ENCODE assay signal across 8 cellular contexts in genomic region chr10:124285587-124286527, GRCh38.
A peak's percentile ranks its signal among the peaks of the same experiment; 100 is the strongest.
DNase-seq lines count a peak whose midpoint lies in the region; ATAC-seq and TF ChIP-seq lines count a peak whose summit lies in the region.

No MANE protein-coding gene starts in this region.

- ATAC-seq in activated naive CD8-positive, alpha-beta T cell treated with anti-CD3 and anti-CD28 coated beads, Interleukin-2, amount 50 U/mL, for 24 hours: no peak
- ATAC-seq in HG03060 (IDR thresholded peaks at IDR 0.05; ENCODE audit: low read depth, unreplicated experiment): peak; percentile 50
- ATAC-seq in thoracic aorta (ENCODE audit: insufficient number of reproducible peaks, low FRiP score, low read depth): peak; percentile 41

- no peaks in the 10 kb centered on the region for H3K27me3 ChIP-seq in thoracic aorta (replicated peaks; ENCODE audit: insufficient read depth)
- no peaks in the 10 kb centered on the region for H3K27me3 ChIP-seq in vagina

- POLR2A ChIA-PET in activated CD4-positive, alpha-beta memory T cell treated with anti-CD3 and anti-CD28 coated beads, Interleukin-2, amount 10 ng/mL, durations not matched to agents 7 days and 5 days (lab: Charles Lee): no interaction called here

- H3K27me3 Mint-ChIP-seq in activated naive CD8-positive, alpha-beta T cell treated with anti-CD3 and anti-CD28 coated beads for 36 hours: no peaks in the 10 kb centered on the region
- H3K27me3 Mint-ChIP-seq in activated naive CD8-positive, alpha-beta T cell treated with anti-CD3 and anti-CD28 coated beads, Interleukin-2, amount 50 U/mL, for 24 hours: no peaks in the 10 kb centered on the region
- H3K27me3 Mint-ChIP-seq in T-helper 2 cell treated with Interferon-gamma antibody and Interleukin-4, amounts not matched to agents 5 μg/mL and 100 μg/mL, for 36 hours (ENCODE audit: low read depth): no peaks in the 10 kb centered on the region
- H3K27me3 Mint-ChIP-seq in activated CD4-positive, alpha-beta memory T cell treated with anti-CD3 and anti-CD28 coated beads, Interleukin-2, amount 10 ng/mL, durations not matched to agents 7 days and 5 days: no peaks in the 10 kb centered on the region

- no peak for TF ChIP-seq POLR2A in vagina (IDR thresholded peaks at IDR 0.05)

- TF ChIP-seq CTCF in thoracic aorta (IDR thresholded peaks at IDR 0.05) (no peak), vagina (IDR thresholded peaks at IDR 0.05) (no peak)

- no peaks in the 10 kb centered on the region for H3K9me3 ChIP-seq in thoracic aorta
- H3K9me3 ChIP-seq in vagina: no peaks in the 10 kb centered on the region

- no peaks in the 10 kb centered on the region for H3K36me3 Mint-ChIP-seq in activated naive CD8-positive, alpha-beta T cell treated with anti-CD3 and anti-CD28 coated beads for 36 hours
- H3K36me3 Mint-ChIP-seq in activated naive CD8-positive, alpha-beta T cell treated with anti-CD3 and anti-CD28 coated beads, Interleukin-2, amount 50 U/mL, for 24 hours (ENCODE audit: low read depth): no peaks in the 10 kb centered on the region
- H3K36me3 Mint-ChIP-seq in T-helper 2 cell treated with Interferon-gamma antibody and Interleukin-4, amounts not matched to agents 5 μg/mL and 100 μg/mL, for 36 hours (ENCODE audit: low read depth): no peaks in the 10 kb centered on the region
- H3K36me3 Mint-ChIP-seq in activated CD4-positive, alpha-beta memory T cell treated with anti-CD3 and anti-CD28 coated beads, Interleukin-2, amount 10 ng/mL, durations not matched to agents 7 days and 5 days (ENCODE audit: low read depth): no peaks in the 10 kb centered on the region

- DNase-seq in activated naive CD8-positive, alpha-beta T cell treated with anti-CD3 and anti-CD28 coated beads for 36 hours: no peak
- DNase-seq in activated naive CD8-positive, alpha-beta T cell treated with anti-CD3 and anti-CD28 coated beads, Interleukin-2, amount 50 U/mL, for 24 hours: no peak
- no peak for DNase-seq in T-helper 2 cell treated with Interferon-gamma antibody and Interleukin-4, amounts not matched to agents 5 μg/mL and 100 μg/mL, for 36 hours (ENCODE audit: low spot score)
- DNase-seq in thoracic aorta (ENCODE audit: low spot score) (no peak), vagina (ENCODE audit: extremely low spot score in 2 of 2) (no peak), retina (no peak)
- no peak for DNase-seq in activated CD4-positive, alpha-beta memory T cell treated with anti-CD3 and anti-CD28 coated beads, Interleukin-2, amount 10 ng/mL, durations not matched to agents 7 days and 5 days

- H3K27ac Mint-ChIP-seq in activated naive CD8-positive, alpha-beta T cell treated with anti-CD3 and anti-CD28 coated beads for 36 hours: peak overlapping the region; percentile 25
- no peak overlapping the region for H3K27ac Mint-ChIP-seq in activated naive CD8-positive, alpha-beta T cell treated with anti-CD3 and anti-CD28 coated beads, Interleukin-2, amount 50 U/mL, for 24 hours
- H3K27ac Mint-ChIP-seq in T-helper 2 cell treated with Interferon-gamma antibody and Interleukin-4, amounts not matched to agents 5 μg/mL and 100 μg/mL, for 36 hours: no peak overlapping the region
- no peak overlapping the region for H3K27ac Mint-ChIP-seq in activated CD4-positive, alpha-beta memory T cell treated with anti-CD3 and anti-CD28 coated beads, Interleukin-2, amount 10 ng/mL, durations not matched to agents 7 days and 5 days

- H3K4me1 Mint-ChIP-seq in activated naive CD8-positive, alpha-beta T cell treated with anti-CD3 and anti-CD28 coated beads for 36 hours: no peaks in the 10 kb centered on the region
- peaks cover 12% of the 10 kb centered on the region for H3K4me1 Mint-ChIP-seq in activated naive CD8-positive, alpha-beta T cell treated with anti-CD3 and anti-CD28 coated beads, Interleukin-2, amount 50 U/mL, for 24 hours
- no peaks in the 10 kb centered on the region for H3K4me1 Mint-ChIP-seq in T-helper 2 cell treated with Interferon-gamma antibody and Interleukin-4, amounts not matched to agents 5 μg/mL and 100 μg/mL, for 36 hours (ENCODE audit: low read depth)
- peaks cover 2% of the 10 kb centered on the region for H3K4me1 Mint-ChIP-seq in activated CD4-positive, alpha-beta memory T cell treated with anti-CD3 and anti-CD28 coated beads, Interleukin-2, amount 10 ng/mL, durations not matched to agents 7 days and 5 days

- CTCF ChIA-PET in activated CD4-positive, alpha-beta memory T cell treated with anti-CD3 and anti-CD28 coated beads, Interleukin-2, amount 10 ng/mL, durations not matched to agents 7 days and 5 days (lab: Charles Lee): interaction anchor here (0.7 kb wide), 1 partner anchor 291 kb away, joined by 3 read pairs; no protein-coding TSS in a partner anchor

- H3K4me3 ChIP-seq in thoracic aorta (peak overlapping the region; percentile 53), vagina (no peak overlapping the region)

- H3K9me3 Mint-ChIP-seq in activated naive CD8-positive, alpha-beta T cell treated with anti-CD3 and anti-CD28 coated beads for 36 hours: no peaks in the 10 kb centered on the region
- H3K9me3 Mint-ChIP-seq in activated naive CD8-positive, alpha-beta T cell treated with anti-CD3 and anti-CD28 coated beads, Interleukin-2, amount 50 U/mL, for 24 hours: no peaks in the 10 kb centered on the region
- H3K9me3 Mint-ChIP-seq in T-helper 2 cell treated with Interferon-gamma antibody and Interleukin-4, amounts not matched to agents 5 μg/mL and 100 μg/mL, for 36 hours: no peaks in the 10 kb centered on the region
- H3K9me3 Mint-ChIP-seq in activated CD4-positive, alpha-beta memory T cell treated with anti-CD3 and anti-CD28 coated beads, Interleukin-2, amount 10 ng/mL, durations not matched to agents 7 days and 5 days: no peaks in the 10 kb centered on the region

- no peak overlapping the region for H3K4me3 Mint-ChIP-seq in activated naive CD8-positive, alpha-beta T cell treated with anti-CD3 and anti-CD28 coated beads for 36 hours
- no peak overlapping the region for H3K4me3 Mint-ChIP-seq in activated naive CD8-positive, alpha-beta T cell treated with anti-CD3 and anti-CD28 coated beads, Interleukin-2, amount 50 U/mL, for 24 hours
- H3K4me3 Mint-ChIP-seq in T-helper 2 cell treated with Interferon-gamma antibody and Interleukin-4, amounts not matched to agents 5 μg/mL and 100 μg/mL, for 36 hours: peak overlapping the region; percentile 24
- H3K4me3 Mint-ChIP-seq in activated CD4-positive, alpha-beta memory T cell treated with anti-CD3 and anti-CD28 coated beads, Interleukin-2, amount 10 ng/mL, durations not matched to agents 7 days and 5 days: no peak overlapping the region

- peaks cover 11 to 32% of the 10 kb centered on the region in 2 donors for H3K4me1 ChIP-seq in thoracic aorta (ENCODE audit: control insufficient read depth in 1 of 2, low read depth in 2 of 2)
- no peaks in the 10 kb centered on the region for H3K4me1 ChIP-seq in vagina

- intact Hi-C loops in vagina (cut with DNase I): no loop called here

- peak overlapping the region; percentile 8 to 34 for H3K27ac ChIP-seq in thoracic aorta
- no peak overlapping the region for H3K27ac ChIP-seq in vagina

- no peaks in the 10 kb centered on the region for H3K36me3 ChIP-seq in thoracic aorta
- no peaks in the 10 kb centered on the region for H3K36me3 ChIP-seq in vagina
